In the genomic region with DNA sequence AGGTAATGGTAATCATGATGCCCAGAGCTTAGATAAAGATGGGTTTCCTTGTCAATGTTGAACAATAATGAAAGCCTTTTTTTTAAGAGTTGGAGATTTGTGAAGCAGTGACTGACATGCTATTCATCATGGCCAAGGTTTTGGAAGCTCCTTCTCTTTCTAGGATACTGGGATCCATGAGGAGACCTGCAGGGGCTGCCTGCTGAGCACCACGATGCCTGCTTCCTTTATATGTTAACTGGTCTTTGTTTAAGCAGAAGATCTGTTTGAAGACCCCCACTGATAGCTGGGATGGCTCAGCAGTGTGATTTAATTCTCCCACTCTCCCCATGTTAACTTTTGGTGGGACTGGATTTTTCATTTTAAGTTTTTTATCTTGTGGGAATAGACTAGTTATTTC, we compare ENCODE assay signal across 28 cellular contexts. TPM values are rescaled to one million over a fixed set of nuclear protein-coding genes. Genes with fewer than 3 reads are reported as not detected.
"Had no signal": no experiment of that assay in that cellular context is flagged by ENCODE, and none has a peak within 500 bp of the region (broad histone marks: within the 10 kb centered on the region; RNA-seq: fewer than 3 reads in every experiment).

No MANE protein-coding gene starts in this region.

- H3K36me3 Mint-ChIP-seq: immature natural killer cell; memory B cell; naive thymus-derived CD4-positive, alpha-beta T cell; stimulated activated memory B cell treated with anti-CD40 and anti-IgM and Interleukin-4, amounts not matched to agents 10 μg/mL and 1 μg/mL and 100 μg/mL, for 72 hours had no signal

- H3K36me3 ChIP-seq: left lung, lower lobe of right lung, neutrophil, spleen, tibial nerve had no signal

- H3K4me1 Mint-ChIP-seq: immature natural killer cell; stimulated activated memory B cell treated with anti-CD40 and anti-IgM and Interleukin-4, amounts not matched to agents 10 μg/mL and 1 μg/mL and 100 μg/mL, for 72 hours had no signal

- H3K4me3 Mint-ChIP-seq: dendritic cell treated with granulocyte-macrophage colony-stimulating factor and Interleukin-4, amounts not matched to agents 40 ng/mL and 50 ng/mL, for 4 days; immature natural killer cell; memory B cell; naive thymus-derived CD4-positive, alpha-beta T cell; stimulated activated memory B cell treated with anti-CD40 and anti-IgM and Interleukin-4, amounts not matched to agents 10 μg/mL and 1 μg/mL and 100 μg/mL, for 72 hours; stimulated activated naive CD8-positive, alpha-beta T cell treated with anti-CD3 and anti-CD28 coated beads, Interleukin-15, Interleukin-2, amounts not matched to agents 100 ng/mL and 50 ng/mL, for 24 hours had no signal

- H3K27me3 ChIP-seq: heart left ventricle, left lung, neutrophil, spleen, tibial nerve had no signal

- ATAC-seq: heart left ventricle; left lung; lower lobe of right lung; naive thymus-derived CD4-positive, alpha-beta T cell; sciatic nerve; stimulated activated memory B cell treated with anti-CD40 and anti-IgM and Interleukin-4, amounts not matched to agents 10 μg/mL and 1 μg/mL and 100 μg/mL, for 72 hours had no signal

- H3K27ac ChIP-seq: heart left ventricle, left lung, lower lobe of right lung, neutrophil, spleen, tibial nerve had no signal

- FAIRE-seq: endothelial cell of umbilical vein, keratinocyte had no signal

- H3K9me3 Mint-ChIP-seq: memory B cell; naive thymus-derived CD4-positive, alpha-beta T cell; stimulated activated memory B cell treated with anti-CD40 and anti-IgM and Interleukin-4, amounts not matched to agents 10 μg/mL and 1 μg/mL and 100 μg/mL, for 72 hours; stimulated activated naive CD8-positive, alpha-beta T cell treated with anti-CD3 and anti-CD28 coated beads, Interleukin-15, Interleukin-2, amounts not matched to agents 100 ng/mL and 50 ng/mL, for 24 hours had no signal

- H3K27ac Mint-ChIP-seq: dendritic cell treated with granulocyte-macrophage colony-stimulating factor and Interleukin-4, amounts not matched to agents 40 ng/mL and 50 ng/mL, for 4 days; immature natural killer cell; memory B cell; naive thymus-derived CD4-positive, alpha-beta T cell; stimulated activated memory B cell treated with anti-CD40 and anti-IgM and Interleukin-4, amounts not matched to agents 10 μg/mL and 1 μg/mL and 100 μg/mL, for 72 hours; stimulated activated naive CD8-positive, alpha-beta T cell treated with anti-CD3 and anti-CD28 coated beads, Interleukin-15, Interleukin-2, amounts not matched to agents 100 ng/mL and 50 ng/mL, for 24 hours had no signal

- H3K27me3 Mint-ChIP-seq: stimulated activated memory B cell treated with anti-CD40 and anti-IgM and Interleukin-4, amounts not matched to agents 10 μg/mL and 1 μg/mL and 100 μg/mL, for 72 hours; stimulated activated naive CD8-positive, alpha-beta T cell treated with anti-CD3 and anti-CD28 coated beads, Interleukin-15, Interleukin-2, amounts not matched to agents 100 ng/mL and 50 ng/mL, for 24 hours had no signal

- H3K9me3 ChIP-seq: heart left ventricle, left lung, lower lobe of right lung, neutrophil, spleen, tibial nerve had no signal

- DNase-seq: erythroblast; foreskin melanocyte; hippocampal formation; immature natural killer cell; left lung; lower lobe of right lung; naive thymus-derived CD4-positive, alpha-beta T cell; spleen; stimulated activated CD4-positive, alpha-beta T cell treated with anti-CD3 and anti-CD28 coated beads, Interleukin-15, amount 100 ng/mL, for 24 hours; stimulated activated CD4-positive, alpha-beta T cell treated with anti-CD3 and anti-CD28 coated beads, Interleukin-1b, Interleukin-23, amount 100 ng/mL, for 48 hours; stimulated activated CD4-positive, alpha-beta T cell treated with anti-CD3 and anti-CD28 coated beads, Interleukin-4, amount 100 ng/mL, for 24 hours had no signal

- H3K4me1 ChIP-seq: left lung, lower lobe of right lung, tibial nerve had no signal

- H3K4me3 ChIP-seq: heart left ventricle, left lung, lower lobe of right lung, spleen, tibial nerve had no signal

RNA-seq across cellular contexts. Expression of a gene that starts 15.8 kb away (rescaled TPM):
- total RNA-seq: naive thymus-derived CD4-positive, alpha-beta T cell had no signal
- polyA plus RNA-seq: immature natural killer cell; naive thymus-derived CD4-positive, alpha-beta T cell had no signal

RNA-seq across cellular contexts. Expression of a gene that starts 47.4 kb away (rescaled TPM):
- total RNA-seq: endothelial cell of umbilical vein; glomerular endothelial cell; heart left ventricle; naive thymus-derived CD4-positive, alpha-beta T cell; osteoblast; pulmonary artery endothelial cell; sciatic nerve; skeletal muscle tissue; spleen; temporal lobe; tibial nerve; urinary bladder had no signal
- polyA plus RNA-seq: endothelial cell of umbilical vein; immature natural killer cell; keratinocyte; naive thymus-derived CD4-positive, alpha-beta T cell; neural cell; urinary bladder had no signal
